Comparison of ENCODE assay signal across 8 cellular contexts in genomic region chr10:32190890-32191491, GRCh38.
A peak's percentile ranks its signal among the peaks of the same experiment; 100 is the strongest.
DNase-seq lines count a peak whose midpoint lies in the region; ATAC-seq and TF ChIP-seq lines count a peak whose summit lies in the region.

No MANE protein-coding gene starts in this region.

- no peak overlapping the region for H3K4me3 ChIP-seq in neural cell (ENCODE audit: low read length)

- H3K9me3 Mint-ChIP-seq in activated CD4-positive, alpha-beta T cell treated with anti-CD3 and anti-CD28 coated beads, Interleukin-2, amount 10 ng/mL, durations not matched to agents 7 days and 5 days: no peaks in the 10 kb centered on the region
- H3K9me3 Mint-ChIP-seq in effector memory CD8-positive, alpha-beta T cell: no peaks in the 10 kb centered on the region

- peak; percentile 26 for DNase-seq in activated CD4-positive, alpha-beta T cell treated with anti-CD3 and anti-CD28 coated beads, Interleukin-2, amount 10 ng/mL, durations not matched to agents 7 days and 5 days
- DNase-seq in activated CD4-positive, alpha-beta T cell treated with anti-CD3 and anti-CD28 coated beads, Interleukin-2, amount 50 U/mL, for 48 hours: no peak
- peak; percentile 83 for DNase-seq in OCI-M1 (lab: John Stamatoyannopoulos, UW)
- peak in 2 of 3 experiments; percentile 9 for DNase-seq in effector memory CD8-positive, alpha-beta T cell
- no peak for DNase-seq in activated gamma-delta T cell (lab: John Stamatoyannopoulos, UW)
- DNase-seq in DMS153 (lab: John Stamatoyannopoulos, UW): no peak

- H3F3A ChIP-seq in neural cell (ENCODE audit: insufficient read depth, low read length, poor library complexity, severe bottlenecking): no peaks in the 10 kb centered on the region

- H3K4me3 Mint-ChIP-seq in activated CD4-positive, alpha-beta T cell treated with anti-CD3 and anti-CD28 coated beads, Interleukin-2, amount 10 ng/mL, durations not matched to agents 7 days and 5 days: no peak overlapping the region
- H3K4me3 Mint-ChIP-seq in effector memory CD8-positive, alpha-beta T cell: no peak overlapping the region

- no peaks in the 10 kb centered on the region for H3K79me2 ChIP-seq in neural cell (replicated peaks; ENCODE audit: insufficient read depth, low read length)

- H3K4me1 Mint-ChIP-seq in activated CD4-positive, alpha-beta T cell treated with anti-CD3 and anti-CD28 coated beads, Interleukin-2, amount 10 ng/mL, durations not matched to agents 7 days and 5 days: peaks cover 6% of the 10 kb centered on the region
- H3K4me1 Mint-ChIP-seq in effector memory CD8-positive, alpha-beta T cell (ENCODE audit: low read depth in 2 of 2): peaks cover 0 to 5% of the 10 kb centered on the region in 2 donors

- H3K27ac ChIP-seq in neural cell (ENCODE audit: low read length): no peak overlapping the region

- H3K27me3 Mint-ChIP-seq in activated CD4-positive, alpha-beta T cell treated with anti-CD3 and anti-CD28 coated beads, Interleukin-2, amount 10 ng/mL, durations not matched to agents 7 days and 5 days: no peaks in the 10 kb centered on the region
- peaks cover 0 to 11% of the 10 kb centered on the region in 2 donors for H3K27me3 Mint-ChIP-seq in effector memory CD8-positive, alpha-beta T cell

- H3K27me3 ChIP-seq in neural cell (ENCODE audit: insufficient read depth, low read depth, low read length): no peaks in the 10 kb centered on the region

- peak; percentile 62 for ATAC-seq in HG02798 (IDR thresholded peaks at IDR 0.05; ENCODE audit: poor library complexity, unreplicated experiment)
- peak; percentile 51 for ATAC-seq in effector memory CD8-positive, alpha-beta T cell (replicated peaks)

- H3K9me3 ChIP-seq in neural cell (ENCODE audit: low read length): no peaks in the 10 kb centered on the region

- POLR2A ChIA-PET in activated CD4-positive, alpha-beta T cell treated with anti-CD3 and anti-CD28 coated beads, Interleukin-2, amount 10 ng/mL, durations not matched to agents 7 days and 5 days (lab: Charles Lee): no interaction called here

- CTCF ChIA-PET in activated CD4-positive, alpha-beta T cell treated with anti-CD3 and anti-CD28 coated beads, Interleukin-2, amount 10 ng/mL, durations not matched to agents 7 days and 5 days (lab: Charles Lee): interaction anchor here (1.1 to 1.6 kb wide), 2 partner anchors 9 to 155 kb away, joined by 3 to 6 read pairs; no protein-coding TSS in a partner anchor

- no peaks in the 10 kb centered on the region for H4K20me1 ChIP-seq in neural cell (ENCODE audit: insufficient read depth)

- no peaks in the 10 kb centered on the region for H3K9me2 ChIP-seq in neural cell (ENCODE audit: insufficient read depth, low read length)

- TF ChIP-seq CTCF in neural cell (IDR thresholded peaks at IDR 0.05; ENCODE audit: poor library complexity, severe bottlenecking): peak; percentile 75

- peak; percentile 69 for TF ChIP-seq RAD21 in neural cell (conservative IDR thresholded peaks at IDR 0.05)

- H3K36me3 ChIP-seq in neural cell (ENCODE audit: insufficient read depth, low read length): no peaks in the 10 kb centered on the region

- no peak overlapping the region for H3K27ac Mint-ChIP-seq in activated CD4-positive, alpha-beta T cell treated with anti-CD3 and anti-CD28 coated beads, Interleukin-2, amount 10 ng/mL, durations not matched to agents 7 days and 5 days
- peak overlapping the region in 1 of 2 donors; percentile 45 for H3K27ac Mint-ChIP-seq in effector memory CD8-positive, alpha-beta T cell

- no peak overlapping the region for H3K4me2 ChIP-seq in neural cell (ENCODE audit: low read length)

- H2AFZ ChIP-seq in neural cell (ENCODE audit: low read depth, low read length): no peak overlapping the region

- H3K9ac ChIP-seq in neural cell (ENCODE audit: low read length): no peak overlapping the region

- no peak for TF ChIP-seq EP300 in neural cell (conservative IDR thresholded peaks at IDR 0.05; ENCODE audit: poor library complexity, severe bottlenecking)

- H3K36me3 Mint-ChIP-seq in activated CD4-positive, alpha-beta T cell treated with anti-CD3 and anti-CD28 coated beads, Interleukin-2, amount 10 ng/mL, durations not matched to agents 7 days and 5 days (ENCODE audit: low read depth): no peaks in the 10 kb centered on the region
- H3K36me3 Mint-ChIP-seq in effector memory CD8-positive, alpha-beta T cell (ENCODE audit: insufficient read depth): no peaks in the 10 kb centered on the region

TF ChIP-seq in neural cell, 6 proteins besides CTCF, POLR2A, EP300 and RAD21:
- TF ChIP-seq TAF1 (IDR thresholded peaks at IDR 0.05; ENCODE audit: low read depth): no peak
- TF ChIP-seq SMC3 (conservative IDR thresholded peaks at IDR 0.05; ENCODE audit: poor library complexity): peak; percentile 73
- TF ChIP-seq POLR2AphosphoS5 (IDR thresholded peaks at IDR 0.05): no peak

Comparison
In these comparisons a context has a peak if more than half of its experiments do, and no peak if none do; other contexts are left out.
1. DNase-seq: peak in activated CD4-positive, alpha-beta T cell treated with anti-CD3 and anti-CD28 coated beads, Interleukin-2, amount 10 ng/mL, durations not matched to agents 7 days and 5 days (single experiment), OCI-M1 (single experiment) and effector memory CD8-positive, alpha-beta T cell (2 of 3); none in activated CD4-positive, alpha-beta T cell treated with anti-CD3 and anti-CD28 coated beads, Interleukin-2, amount 50 U/mL, for 48 hours (0 of 2), activated gamma-delta T cell (single experiment) and DMS153 (single experiment).